Comparison of ENCODE assay signal across 9 cellular contexts in genomic region chr15:64070965-64071851, GRCh38. TPM values are rescaled to one million over a fixed set of nuclear protein-coding genes. Genes with fewer than 3 reads are reported as not detected.
DNase-seq lines count a peak whose midpoint lies in the region; ATAC-seq, FAIRE-seq and TF ChIP-seq lines count a peak whose summit lies in the region.
"Had no signal": no experiment of that assay in that cellular context is flagged by ENCODE, and none has a peak within 500 bp of the region (broad histone marks: within the 10 kb centered on the region; RNA-seq: fewer than 3 reads in every experiment).

No MANE protein-coding gene starts in this region.

- no peak overlapping the region for H3K9ac ChIP-seq in astrocyte (ENCODE audit: low read length)

- 68% methylated on average over 8 of the region's 8 CpGs for WGBS in hepatocyte (ENCODE audit: low lambda C conversion rate, missing lambda C conversion rate)
- 65 to 88% (median 82%) methylated on average over 5 to 8 of the region's 8 CpGs for WGBS in spleen, 5 donors

- H3K27ac ChIP-seq in GM23338 (ENCODE audit: low read depth) (peak overlapping the region; percentile 58; the same call in 1 of the 2 replicates), astrocyte (ENCODE audit: low read depth, low read length) (peak overlapping the region; percentile 26), hepatocyte (peak overlapping the region; percentile 92), spleen (peak overlapping the region in 7 of 8 donors; percentile 51 to 77 (median 58))
- H3K27ac ChIP-seq: SJSA1 had no signal

- H3K79me2 ChIP-seq in GM23338 (replicated peaks; ENCODE audit: insufficient read depth) (no peaks in the 10 kb centered on the region), astrocyte (ENCODE audit: insufficient read depth, low read length) (no peaks in the 10 kb centered on the region), hepatocyte (peaks cover 1% of the 10 kb centered on the region)

- H3K9me3 Mint-ChIP-seq in GM23338 (no peaks in the 10 kb centered on the region; the same call in 2 of the 3 replicates), astrocyte (ENCODE audit: unreplicated experiment) (no peaks in the 10 kb centered on the region)

- H3K36me3 Mint-ChIP-seq in GM23338 (ENCODE audit: low read depth), result peaks cover 19% of the 10 kb centered on the region
- peaks cover 8% of the 10 kb centered on the region for H3K36me3 Mint-ChIP-seq in astrocyte (ENCODE audit: low read depth, unreplicated experiment)

- no peak for DNase-seq in GM23338 (ENCODE audit: low spot score)
- peak; percentile 80 for DNase-seq in astrocyte (ENCODE audit: low read depth)
- peak; percentile 83 for DNase-seq in hepatocyte (ENCODE audit: low spot score)
- DNase-seq in spleen, result no peak
- DNase-seq in HAP-1 (ENCODE audit: low spot score in 2 of 2), result no peak
- DNase-seq in NOMO-1 treated with dmso at 0.1 percent for 144 hours (lab: John Stamatoyannopoulos, UW; ENCODE audit: unreplicated experiment), result no peak

- TF ChIP-seq POLR2A in spleen (IDR thresholded peaks at IDR 0.05), result no peak

- TF ChIP-seq CTCF in GM23338 (conservative IDR thresholded peaks at IDR 0.05; ENCODE audit: low read depth in 2 of 2), result no peak
- no peak for TF ChIP-seq CTCF in astrocyte (IDR thresholded peaks at IDR 0.05; ENCODE audit: insufficient read depth, low read depth, low read length)
- TF ChIP-seq CTCF in hepatocyte (IDR thresholded peaks at IDR 0.05; ENCODE audit: poor library complexity), result no peak
- no peak for TF ChIP-seq CTCF in spleen (IDR thresholded peaks at IDR 0.05 in 8 of 11, conservative IDR thresholded peaks at IDR 0.05 in 3 of 11)

- in situ Hi-C loops in HAP-1 (cut with MboI; ENCODE audit: low sequenced_read_pairs), result loop anchor here (25.0 kb wide), 1 partner anchor 784 kb away; the partner anchor contains the start of gene APH1B

- no peaks in the 10 kb centered on the region for H3K4me1 ChIP-seq in GM23338 (ENCODE audit: insufficient read depth)
- peaks cover 14% of the 10 kb centered on the region for H3K4me1 ChIP-seq in astrocyte (ENCODE audit: insufficient read depth, low read length)
- H3K4me1 ChIP-seq in hepatocyte (ENCODE audit: insufficient read depth), result peaks cover 11% of the 10 kb centered on the region
- H3K4me1 ChIP-seq in spleen, result peaks cover 5 to 64% (median 25%) of the 10 kb centered on the region in 6 donors
- H3K4me1 ChIP-seq in HAP-1, result no peaks in the 10 kb centered on the region

- no peaks in the 10 kb centered on the region for H3K9me2 ChIP-seq in GM23338 (ENCODE audit: insufficient read depth)
- H3K9me2 ChIP-seq in hepatocyte (replicated peaks; ENCODE audit: insufficient read depth), result no peaks in the 10 kb centered on the region

- no peak for FAIRE-seq in astrocyte (lab: Jason Lieb, UNC)

- no peaks in the 10 kb centered on the region for H3K27me3 ChIP-seq in GM23338 (ENCODE audit: insufficient read depth)
- H3K27me3 ChIP-seq in astrocyte (ENCODE audit: insufficient read depth, low read length), result no peaks in the 10 kb centered on the region
- H3K27me3 ChIP-seq in hepatocyte, result no peaks in the 10 kb centered on the region
- no peaks in the 10 kb centered on the region for H3K27me3 ChIP-seq in spleen (replicated peaks in 1 of 7)
- no peaks in the 10 kb centered on the region for H3K27me3 ChIP-seq in HAP-1 (ENCODE audit: low read depth)
- H3K27me3 ChIP-seq: SJSA1 had no signal

- H4K20me1 ChIP-seq in GM23338 (replicated peaks; ENCODE audit: insufficient read depth) (no peaks in the 10 kb centered on the region), astrocyte (ENCODE audit: insufficient read depth, low read length) (peaks cover 2% of the 10 kb centered on the region), hepatocyte (ENCODE audit: insufficient read depth, poor library complexity, severe bottlenecking) (no peaks in the 10 kb centered on the region)

- peaks cover 8% of the 10 kb centered on the region; the same call in 1 of the 2 replicates for H3K36me3 ChIP-seq in GM23338 (ENCODE audit: insufficient read depth)
- peaks cover 4% of the 10 kb centered on the region for H3K36me3 ChIP-seq in astrocyte (ENCODE audit: insufficient read depth, low read length)
- no peaks in the 10 kb centered on the region for H3K36me3 ChIP-seq in hepatocyte (replicated peaks; ENCODE audit: insufficient read depth, low read depth)
- peaks cover 0 to 56% (median 22%) of the 10 kb centered on the region in 6 donors for H3K36me3 ChIP-seq in spleen
- H3K36me3 ChIP-seq in HAP-1 (replicated peaks), result peaks cover 33% of the 10 kb centered on the region

- H3F3A ChIP-seq in GM23338 (replicated peaks; ENCODE audit: low read depth), result no peaks in the 10 kb centered on the region; the same call in 1 of the 2 replicates

- H2AFZ ChIP-seq in GM23338 (no peak overlapping the region), astrocyte (ENCODE audit: low read depth, low read length) (no peak overlapping the region), hepatocyte (no peak overlapping the region)

- no peaks in the 10 kb centered on the region for H3K4me1 Mint-ChIP-seq in GM23338
- peaks cover 8% of the 10 kb centered on the region for H3K4me1 Mint-ChIP-seq in astrocyte (ENCODE audit: low read depth, unreplicated experiment)

- no peak for ATAC-seq in GM23338
- no peak for ATAC-seq in HG02798 (IDR thresholded peaks at IDR 0.05; ENCODE audit: poor library complexity, unreplicated experiment)
- no peak for ATAC-seq in HG03442 (IDR thresholded peaks at IDR 0.05; ENCODE audit: unreplicated experiment)

- intact Hi-C loops in spleen (cut with DNase I; ENCODE audit: low total_unique reads), result no loop called here

- no peak overlapping the region for H3K4me3 Mint-ChIP-seq in GM23338
- H3K4me3 Mint-ChIP-seq in astrocyte (ENCODE audit: unreplicated experiment), result no peak overlapping the region

- H3K27ac Mint-ChIP-seq in GM23338 (no peak overlapping the region), astrocyte (ENCODE audit: unreplicated experiment) (peak overlapping the region; percentile 64)

- H3K27me3 Mint-ChIP-seq in GM23338 (ENCODE audit: insufficient read depth, low read depth, poor library complexity) (peaks cover 4% of the 10 kb centered on the region), astrocyte (ENCODE audit: low read depth, unreplicated experiment) (no peaks in the 10 kb centered on the region)

- H3K4me2 ChIP-seq in GM23338 (no peak overlapping the region), astrocyte (ENCODE audit: low read length) (peak overlapping the region; percentile 27), hepatocyte (no peak overlapping the region)

- H3K9me3 ChIP-seq in astrocyte (ENCODE audit: insufficient read depth, low read depth, low read length) (no peaks in the 10 kb centered on the region), hepatocyte (ENCODE audit: low read depth) (no peaks in the 10 kb centered on the region), spleen (no peaks in the 10 kb centered on the region), HAP-1 (no peaks in the 10 kb centered on the region)
- H3K9me3 ChIP-seq: SJSA1 had no signal

- no peak overlapping the region for H3K4me3 ChIP-seq in GM23338
- H3K4me3 ChIP-seq in astrocyte (ENCODE audit: insufficient read depth, low read depth, low read length), result no peak overlapping the region
- no peak overlapping the region for H3K4me3 ChIP-seq in hepatocyte
- no peak overlapping the region for H3K4me3 ChIP-seq in spleen
- H3K4me3 ChIP-seq in HAP-1, result no peak overlapping the region
- H3K4me3 ChIP-seq: SJSA1 had no signal

TF ChIP-seq in GM23338, 12 proteins besides CTCF, POLR2A, EP300 and RAD21 (continues in another document):
- TF ChIP-seq REST (IDR thresholded peaks at IDR 0.05; ENCODE audit: unreplicated experiment) (no peak), ZNF331 (CRISPR knock-in tag; IDR thresholded peaks at IDR 0.05; ENCODE audit: low read depth) (no peak), ZNF114 (CRISPR knock-in tag; IDR thresholded peaks at IDR 0.05) (no peak)

RNA-seq across cellular contexts. Expression of gene CIAO2A, which starts 22.4 kb away (rescaled TPM):
- 132 and 199 TPM in 2 replicates for total RNA-seq in GM23338 (2014; rRNA removed; shearing (Covaris generic))
- 318 and 366 TPM in 2 replicates for polyA plus RNA-seq in GM23338 (2016; fragmentation: Nextera tagmentation; extraction: Ambion mirVana)
- 51.2 and 53.4 TPM in 2 replicates for total RNA-seq in astrocyte
- total RNA-seq in hepatocyte, result 228 and 247 TPM in 2 replicates
- polyA plus RNA-seq in hepatocyte, result 193 and 256 TPM in 2 replicates
- 100 to 1,000 TPM in 1 of 7 donors, 10 to 100 TPM in 6; 42.2 to 112 (median 53.4) TPM for total RNA-seq in spleen
- 100 to 1,000 TPM; 109 to 129 (median 122) TPM for polyA plus RNA-seq in spleen

RNA-seq across cellular contexts. Expression of gene SNX1, which starts 24.6 kb away (rescaled TPM):
- total RNA-seq in GM23338 (2014; rRNA removed; shearing (Covaris generic)), result 27.5 and 33.3 TPM in 2 replicates
- 29.1 and 33.8 TPM in 2 replicates for polyA plus RNA-seq in GM23338 (2016; fragmentation: Nextera tagmentation; extraction: Ambion mirVana)
- 87.7 and 89.3 TPM in 2 replicates for total RNA-seq in astrocyte
- 64.9 and 73.9 TPM in 2 replicates for total RNA-seq in hepatocyte
- 95.3 and 103 TPM in 2 replicates for polyA plus RNA-seq in hepatocyte
- total RNA-seq in spleen, result 100 to 1,000 TPM in 6 of 7 donors, 10 to 100 TPM in 1; 99.9 to 161 (median 134) TPM
- 10 to 100 TPM; 45.5 to 73.7 (median 58.0) TPM for polyA plus RNA-seq in spleen

RNA-seq across cellular contexts. Expression of gene DAPK2, which starts 24.9 kb away (rescaled TPM):
- 3.1 and 3.9 TPM in 2 replicates for total RNA-seq in GM23338 (2014; rRNA removed; shearing (Covaris generic))
- 1.6 and 2.2 TPM in 2 replicates for polyA plus RNA-seq in GM23338 (2016; fragmentation: Nextera tagmentation; extraction: Ambion mirVana)
- 0.52 and 0.60 TPM in 2 replicates for total RNA-seq in astrocyte
- 4.9 and 7.3 TPM in 2 replicates for total RNA-seq in hepatocyte
- polyA plus RNA-seq in hepatocyte, result 4.4 and 5.1 TPM in 2 replicates
- 10 to 100 TPM; 12.2 to 38.3 (median 20.6) TPM for total RNA-seq in spleen
- 1 to 10 TPM; 4.9 to 7.6 (median 6.0) TPM for polyA plus RNA-seq in spleen

Comparison
In these comparisons a context has a peak if more than half of its experiments do, and no peak if none do; other contexts are left out.
1. DNase-seq: peak in astrocyte (single experiment) and hepatocyte (single experiment); none in GM23338 (single experiment), spleen (single experiment), HAP-1 (0 of 2) and NOMO-1 treated with dmso at 0.1 percent for 144 hours (single experiment).
2. H3K27ac ChIP-seq: peak in every context shown above with its lines; median percentile 92 in hepatocyte; 58 in GM23338; 58 in spleen; 26 in astrocyte.